ENCODE assay signal across 9 cellular contexts in genomic region chr17:74368341-74369152, GRCh38. TPM values are rescaled to one million over a fixed set of nuclear protein-coding genes. Genes with fewer than 3 reads are reported as not detected.
DNase-seq lines count a peak whose midpoint lies in the region; ATAC-seq and TF ChIP-seq lines count a peak whose summit lies in the region.
"Had no signal": no experiment of that assay in that cellular context is flagged by ENCODE, and none has a peak within 500 bp of the region (broad histone marks: within the 10 kb centered on the region; RNA-seq: fewer than 3 reads in every experiment).

No MANE protein-coding gene starts in this region.

- H3K4me3 Mint-ChIP-seq in activated CD8-positive, alpha-beta T cell treated with anti-CD3 and anti-CD28 coated beads for 36 hours, result peak overlapping the region; percentile 7
- peak overlapping the region; percentile 45 for H3K4me3 Mint-ChIP-seq in memory B cell

- no peaks in the 10 kb centered on the region for H3K9me3 Mint-ChIP-seq in activated CD8-positive, alpha-beta T cell treated with anti-CD3 and anti-CD28 coated beads for 36 hours
- H3K9me3 Mint-ChIP-seq in memory B cell, result no peaks in the 10 kb centered on the region

- ATAC-seq in activated CD8-positive, alpha-beta T cell treated with anti-CD3 and anti-CD28 coated beads for 36 hours, result peak; percentile 78
- ATAC-seq in memory B cell (ENCODE audit: low read depth) (peak; percentile 81), GM21529 (IDR thresholded peaks at IDR 0.05; ENCODE audit: unreplicated experiment) (no peak)

- no peak overlapping the region for H3K27ac Mint-ChIP-seq in activated CD8-positive, alpha-beta T cell treated with anti-CD3 and anti-CD28 coated beads for 36 hours
- no peak overlapping the region for H3K27ac Mint-ChIP-seq in memory B cell

- H3K27ac ChIP-seq in 22Rv1 (no peak overlapping the region), dorsolateral prefrontal cortex (peak overlapping the region in 38 of 59 donors; percentile 4 to 82 (median 58))

- H3K4me3 ChIP-seq in GM12875 (ENCODE audit: low read depth, low read length), result no peak overlapping the region
- H3K4me3 ChIP-seq in dorsolateral prefrontal cortex, result peak overlapping the region in 1 of 59 donors; percentile 10

- peak; percentile 50 to 85 for DNase-seq in NCI-H446 (lab: John Stamatoyannopoulos, UW)
- DNase-seq in activated CD8-positive, alpha-beta T cell treated with anti-CD3 and anti-CD28 coated beads for 36 hours, result peak; percentile 82
- DNase-seq in dorsolateral prefrontal cortex, result peak; percentile 73 to 89 (median 80)
- peak; percentile 69 to 77 for DNase-seq in memory B cell (ENCODE audit: low spot score in 2 of 2)
- peak; percentile 55 for DNase-seq in stimulated activated CD8-positive, alpha-beta memory T cell treated with anti-CD3 and anti-CD28 coated beads, Interleukin-15, amount 100 ng/mL, for 1 hour (ENCODE audit: low read depth)

- peaks cover 15% of the 10 kb centered on the region for H3K4me1 Mint-ChIP-seq in activated CD8-positive, alpha-beta T cell treated with anti-CD3 and anti-CD28 coated beads for 36 hours (ENCODE audit: low read depth)
- H3K4me1 Mint-ChIP-seq in memory B cell, result peaks cover 7% of the 10 kb centered on the region

- no peaks in the 10 kb centered on the region for H3K27me3 Mint-ChIP-seq in activated CD8-positive, alpha-beta T cell treated with anti-CD3 and anti-CD28 coated beads for 36 hours
- peaks cover 18% of the 10 kb centered on the region for H3K27me3 Mint-ChIP-seq in memory B cell

- POLR2A ChIA-PET in activated CD8-positive, alpha-beta T cell treated with anti-CD3 and anti-CD28 coated beads for 36 hours (lab: Charles Lee), result interaction anchor here (0.6 to 1.7 kb wide), 3 partner anchors 123 to 241 kb away, joined by 3 to 4 read pairs (median 3); no protein-coding TSS in a partner anchor

- H3K36me3 Mint-ChIP-seq in activated CD8-positive, alpha-beta T cell treated with anti-CD3 and anti-CD28 coated beads for 36 hours (ENCODE audit: low read depth), result no peaks in the 10 kb centered on the region
- no peaks in the 10 kb centered on the region for H3K36me3 Mint-ChIP-seq in memory B cell

- H3K27me3 ChIP-seq in dorsolateral prefrontal cortex, result peaks cover 0 to 3% (median 0%) of the 10 kb centered on the region in 45 donors

- TF ChIP-seq CTCF in 22Rv1 (IDR thresholded peaks at IDR 0.05), result peak; percentile 94
- TF ChIP-seq CTCF in GM12875 (IDR thresholded peaks at IDR 0.05; ENCODE audit: borderline replicate concordance, insufficient read depth, low read depth, low read length), result peak; percentile 96
- peak; percentile 97 for TF ChIP-seq CTCF in activated CD8-positive, alpha-beta T cell treated with anti-CD3 and anti-CD28 coated beads for 36 hours (IDR thresholded peaks at IDR 0.05)
- peak; percentile 71 to 98 (median 92) for TF ChIP-seq CTCF in dorsolateral prefrontal cortex (IDR thresholded peaks at IDR 0.05 in 54 of 56, conservative IDR thresholded peaks at IDR 0.05 in 2 of 56; ENCODE audit: low read depth in 1 of 56, partially characterized antibody in 56 of 56)

- CTCF ChIA-PET in activated CD8-positive, alpha-beta T cell treated with anti-CD3 and anti-CD28 coated beads for 36 hours (lab: Charles Lee), result interaction anchor here (0.6 to 7.3 kb wide), 60 partner anchors 11 to 279 kb away, joined by 3 to 125 read pairs (median 5); partner anchors contain the start of gene CD300LB

- intact Hi-C loops in activated CD8-positive, alpha-beta T cell treated with anti-CD3 and anti-CD28 coated beads for 36 hours (cut with micrococcal nuclease), result no loop called here
- intact Hi-C loops in dorsolateral prefrontal cortex (cut with DNase I), result loop anchor here in 1 of 2 donors (2.0 kb wide), 1 partner anchor 90 kb away; no protein-coding TSS in a partner anchor

RNA-seq across cellular contexts. Expression of gene GPR142, which starts 1.2 kb away (rescaled TPM):
- total RNA-seq in activated CD8-positive, alpha-beta T cell treated with anti-CD3 and anti-CD28 coated beads for 36 hours, result not detected
- 1 to 10 TPM in 8 of 120 experiments, under 1 TPM in 41, not detected in 71; 0.29 to 1.5 (median 0.63) TPM for total RNA-seq in dorsolateral prefrontal cortex

RNA-seq across cellular contexts. Expression of gene BTBD17, which starts 6.9 kb away (rescaled TPM):
- total RNA-seq in activated CD8-positive, alpha-beta T cell treated with anti-CD3 and anti-CD28 coated beads for 36 hours, result not detected
- 1 to 10 TPM in 98 of 120 experiments, under 1 TPM in 22; 0.28 to 6.4 (median 1.6) TPM for total RNA-seq in dorsolateral prefrontal cortex
- total RNA-seq: subcutaneous adipose tissue had no signal

RNA-seq across cellular contexts. Expression of gene KIF19, which starts 42.5 kb away (rescaled TPM):
- total RNA-seq in activated CD8-positive, alpha-beta T cell treated with anti-CD3 and anti-CD28 coated beads for 36 hours, result under 1 TPM; 0.11 to 0.18 TPM
- 10 to 100 TPM in 90 of 120 experiments, 1 to 10 TPM in 30; 1.0 to 84.8 (median 17.6) TPM for total RNA-seq in dorsolateral prefrontal cortex
